ENCODE assay signal across 8 cellular contexts in genomic region chr7:28178537-28178936, GRCh38. TPM values are rescaled to one million over a fixed set of nuclear protein-coding genes. Genes with fewer than 3 reads are reported as not detected.
A peak's percentile ranks its signal among the peaks of the same experiment; 100 is the strongest.
DNase-seq lines count a peak whose midpoint lies in the region; ATAC-seq, FAIRE-seq and TF ChIP-seq lines count a peak whose summit lies in the region.

No MANE protein-coding gene starts in this region.

- intact Hi-C loops in esophagus squamous epithelium (cut with DNase I): no loop called here

- TF ChIP-seq CTCF in GM12865 (IDR thresholded peaks at IDR 0.05; ENCODE audit: insufficient read depth, low read depth, low read length, missing control alignments) (no peak), esophagus squamous epithelium (IDR thresholded peaks at IDR 0.05) (no peak)

- no peak for ATAC-seq in HG03039 (IDR thresholded peaks at IDR 0.05; ENCODE audit: unreplicated experiment)
- no peak for ATAC-seq in GM18520 (IDR thresholded peaks at IDR 0.05; ENCODE audit: unreplicated experiment)
- ATAC-seq in GM18517 (IDR thresholded peaks at IDR 0.05; ENCODE audit: unreplicated experiment): no peak

- peak; percentile 45 for FAIRE-seq in RCC 7860 (lab: Jason Lieb, UNC)

- H3K27ac ChIP-seq in esophagus squamous epithelium: peak overlapping the region in 3 of 4 donors; percentile 18 to 94 (median 88)

- DNase-seq in GM12865 (ENCODE audit: low read depth) (peak; percentile 21), RCC 7860 (ENCODE audit: low spot score) (no peak), esophagus squamous epithelium (lab: John Stamatoyannopoulos, UW) (no peak), skeletal muscle cell (ENCODE audit: low read depth) (no peak), medulla oblongata (ENCODE audit: extremely low spot score) (no peak)

- H3K36me3 ChIP-seq in esophagus squamous epithelium: no peaks in the 10 kb centered on the region

- no peak for TF ChIP-seq POLR2A in esophagus squamous epithelium (IDR thresholded peaks at IDR 0.05)

- peaks cover 6 to 44% (median 8%) of the 10 kb centered on the region in 3 donors for H3K4me1 ChIP-seq in esophagus squamous epithelium

- 52 to 73% methylated on average over 5 of the region's 5 CpGs for WGBS in esophagus squamous epithelium, 2 donors

- no peak overlapping the region for H3K4me3 ChIP-seq in GM12865 (ENCODE audit: low read depth, low read length)
- peak overlapping the region in 3 of 4 donors; percentile 75 to 92 (median 82) for H3K4me3 ChIP-seq in esophagus squamous epithelium
- H3K4me3 ChIP-seq in skeletal muscle cell (ENCODE audit: low read depth, low read length): peak overlapping the region; percentile 59

- no peaks in the 10 kb centered on the region for H3K27me3 ChIP-seq in esophagus squamous epithelium

- H3K9me3 ChIP-seq in esophagus squamous epithelium: no peaks in the 10 kb centered on the region

RNA-seq across cellular contexts. Expression of gene JAZF1, which starts 2.1 kb away (rescaled TPM):
- total RNA-seq in esophagus squamous epithelium: 1 to 10 TPM; 1.3 to 8.6 (median 2.0) TPM
